Comparison of ENCODE assay signal across 19 cellular contexts in the genomic region with DNA sequence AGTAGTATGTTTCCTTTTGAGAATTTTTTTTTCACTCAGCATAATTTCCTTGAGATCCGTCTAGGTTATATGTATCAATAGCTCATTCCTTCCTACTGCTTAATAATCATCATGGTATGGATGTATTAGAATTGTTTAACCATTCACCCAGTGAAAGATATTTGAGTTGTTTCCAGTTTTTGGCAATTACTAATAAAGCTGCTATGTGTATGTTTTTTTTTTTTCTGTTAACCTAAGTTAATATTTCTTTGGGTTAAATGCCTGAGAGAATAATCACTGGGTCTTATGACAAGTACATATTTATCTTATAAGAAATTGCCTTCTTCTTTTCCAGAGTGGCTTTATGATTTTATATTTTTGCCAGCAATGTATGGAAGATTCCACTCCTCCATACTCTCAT.
DNase-seq lines count a peak whose midpoint lies in the region; ATAC-seq, FAIRE-seq and TF ChIP-seq lines count a peak whose summit lies in the region.
"Had no signal": no experiment of that assay in that cellular context is flagged by ENCODE, and none has a peak within 500 bp of the region (broad histone marks: within the 10 kb centered on the region; RNA-seq: fewer than 3 reads in every experiment).

No MANE protein-coding gene starts in this region.

- no peak for ATAC-seq in HG02678 (IDR thresholded peaks at IDR 0.05; ENCODE audit: unreplicated experiment)
- ATAC-seq: GM23338, K562, Panc1 had no signal

- TF ChIP-seq CTCF in MCF 10A (IDR thresholded peaks at IDR 0.05; ENCODE audit: unreplicated experiment) (no peak), mammary epithelial cell (conservative IDR thresholded peaks at IDR 0.05 in 1 of 2, IDR thresholded peaks at IDR 0.05 in 1 of 2; ENCODE audit: extremely low read depth in 1 of 2, insufficient read depth in 1 of 2, low read depth in 1 of 2, low read length in 2 of 2) (no peak), astrocyte (IDR thresholded peaks at IDR 0.05; ENCODE audit: insufficient read depth, low read depth, low read length) (no peak), fibroblast of the aortic adventitia (IDR thresholded peaks at IDR 0.05; ENCODE audit: insufficient read depth, low read length) (no peak)

- dilution Hi-C loops in mammary epithelial cell (cut with HindIII; ENCODE audit: low sequenced_read_pairs), result loop anchor here (5.0 kb wide), 1 partner anchor 55 kb away; no protein-coding TSS in a partner anchor

- H3K79me2 ChIP-seq in mammary epithelial cell (ENCODE audit: insufficient read depth, low read length) (no peaks in the 10 kb centered on the region), astrocyte (ENCODE audit: insufficient read depth, low read length) (no peaks in the 10 kb centered on the region)

- H3K9me3 ChIP-seq in mammary epithelial cell (replicated peaks; ENCODE audit: insufficient read depth, low read length) (peaks cover 24% of the 10 kb centered on the region), astrocyte (ENCODE audit: insufficient read depth, low read depth, low read length) (no peaks in the 10 kb centered on the region)

- WGBS in mammary epithelial cell (ENCODE audit: low coverage, missing lambda C conversion rate), result 67% methylated on average over 1 of the region's 1 CpG

- H3K4me3 ChIP-seq in mammary epithelial cell (replicated peaks in 1 of 3; ENCODE audit: insufficient read depth in 1 of 3, low read depth in 2 of 3, low read length in 3 of 3) (no peak overlapping the region), astrocyte (ENCODE audit: insufficient read depth, low read depth, low read length) (no peak overlapping the region), fibroblast of the aortic adventitia (ENCODE audit: low read depth, low read length) (no peak overlapping the region)
- H3K4me3 ChIP-seq: GM23338, K562 had no signal

- in situ Hi-C loops in mammary epithelial cell (cut with MboI; ENCODE audit: low sequenced_read_pairs in 2 of 2), result no loop called here

- H3K27me3 Mint-ChIP-seq in MCF 10A (ENCODE audit: insufficient read depth, unreplicated experiment), result no peaks in the 10 kb centered on the region
- no peaks in the 10 kb centered on the region for H3K27me3 Mint-ChIP-seq in astrocyte (ENCODE audit: low read depth, unreplicated experiment)

- no peak for DNase-seq in MCF 10A (ENCODE audit: unreplicated experiment)
- no peak for DNase-seq in mammary epithelial cell
- DNase-seq in astrocyte (ENCODE audit: low read depth), result peak; percentile 61
- DNase-seq in fibroblast of the aortic adventitia (ENCODE audit: low read depth), result peak; percentile 52
- no peak for DNase-seq in activated CD4-positive, alpha-beta T cell treated with anti-CD3 and anti-CD28 coated beads for 1 hour
- DNase-seq in NCI-H774 (lab: John Stamatoyannopoulos, UW), result no peak
- DNase-seq in NCI-H510A treated with DMSO at 0.1 percent for 48 hours (lab: John Stamatoyannopoulos, UW), result no peak
- DNase-seq: COR-L47, DMS153, NCI-H2107, NCI-H345, NCI-H69, SHP77 had no signal

- H3K36me3 ChIP-seq in mammary epithelial cell (ENCODE audit: insufficient read depth, low read length) (no peaks in the 10 kb centered on the region), astrocyte (ENCODE audit: insufficient read depth, low read length) (no peaks in the 10 kb centered on the region)

- H3K4me2 ChIP-seq in mammary epithelial cell (ENCODE audit: insufficient read depth, low read depth, low read length) (no peak overlapping the region), astrocyte (ENCODE audit: low read length) (peak overlapping the region; percentile 8)
- H3K4me2 ChIP-seq: GM23338 had no signal

- CTCF ChIA-PET in MCF 10A (lab: Yijun Ruan, JAX), result no interaction called here
- CTCF ChIA-PET in mammary epithelial cell (lab: Charles Lee; ENCODE audit: low non-redundant PET), result no interaction called here

- no peaks in the 10 kb centered on the region for H4K20me1 ChIP-seq in mammary epithelial cell (ENCODE audit: insufficient read depth, low read length)
- H4K20me1 ChIP-seq in astrocyte (ENCODE audit: insufficient read depth, low read length), result no peaks in the 10 kb centered on the region

- BruUV-seq in MCF 10A (replicated peaks; lab: Mats Ljungman, UMichigan), result no TSS peak
- no TSS peak for BruUV-seq in mammary epithelial cell (replicated peaks; lab: Mats Ljungman, UMichigan)

- no peak for FAIRE-seq in astrocyte (lab: Jason Lieb, UNC)

- H3K4me1 ChIP-seq in mammary epithelial cell (ENCODE audit: insufficient read depth, low read length) (no peaks in the 10 kb centered on the region), astrocyte (ENCODE audit: insufficient read depth, low read length) (peaks cover 7% of the 10 kb centered on the region)

- H3K36me3 Mint-ChIP-seq in MCF 10A (ENCODE audit: insufficient read depth, unreplicated experiment) (no peaks in the 10 kb centered on the region), astrocyte (ENCODE audit: low read depth, unreplicated experiment) (no peaks in the 10 kb centered on the region)

- H3K9ac ChIP-seq in mammary epithelial cell (ENCODE audit: insufficient read depth, low read length) (no peak overlapping the region), astrocyte (ENCODE audit: low read length) (no peak overlapping the region)

- H3K27ac Mint-ChIP-seq in MCF 10A (ENCODE audit: low read depth, unreplicated experiment) (peak overlapping the region; percentile 74), astrocyte (ENCODE audit: unreplicated experiment) (peak overlapping the region; percentile 98)
- H3K27ac Mint-ChIP-seq: GM23338 had no signal

- peaks cover 14% of the 10 kb centered on the region for H3K9me3 Mint-ChIP-seq in MCF 10A (ENCODE audit: unreplicated experiment)
- peaks cover 7% of the 10 kb centered on the region for H3K9me3 Mint-ChIP-seq in astrocyte (ENCODE audit: unreplicated experiment)
- H3K9me3 Mint-ChIP-seq: GM23338 had no signal

- POLR2A ChIA-PET in MCF 10A (lab: Yijun Ruan, JAX), result no interaction called here

- intact Hi-C loops in MCF 10A (cut with micrococcal nuclease) (no loop called here), mammary epithelial cell (cut with micrococcal nuclease) (no loop called here)

- H2AFZ ChIP-seq in mammary epithelial cell (ENCODE audit: low read depth, low read length) (no peak overlapping the region), astrocyte (ENCODE audit: low read depth, low read length) (no peak overlapping the region)
- H2AFZ ChIP-seq: GM23338 had no signal

- peaks cover 10% of the 10 kb centered on the region for H3K4me1 Mint-ChIP-seq in MCF 10A (ENCODE audit: insufficient read depth, unreplicated experiment)
- peaks cover 34% of the 10 kb centered on the region for H3K4me1 Mint-ChIP-seq in astrocyte (ENCODE audit: low read depth, unreplicated experiment)
- H3K4me1 Mint-ChIP-seq: GM23338 had no signal

- H3K4me3 Mint-ChIP-seq in MCF 10A (ENCODE audit: unreplicated experiment), result no peak overlapping the region
- no peak overlapping the region for H3K4me3 Mint-ChIP-seq in astrocyte (ENCODE audit: unreplicated experiment)
- H3K4me3 Mint-ChIP-seq: GM23338 had no signal

- no peak overlapping the region for H3K27ac ChIP-seq in mammary epithelial cell (ENCODE audit: insufficient read depth, low read depth, low read length)
- H3K27ac ChIP-seq in astrocyte (ENCODE audit: low read depth, low read length), result peak overlapping the region; percentile 65
- H3K27ac ChIP-seq: 22Rv1, C4-2B had no signal

- H3K27me3 ChIP-seq in mammary epithelial cell (ENCODE audit: insufficient read depth, low read length), result no peaks in the 10 kb centered on the region
- no peaks in the 10 kb centered on the region for H3K27me3 ChIP-seq in astrocyte (ENCODE audit: insufficient read depth, low read length)

Comparison
In these comparisons a context has a peak if more than half of its experiments do, and no peak if none do; other contexts are left out.
1. DNase-seq: peak in astrocyte (single experiment) and fibroblast of the aortic adventitia (single experiment); none in MCF 10A (single experiment), mammary epithelial cell (single experiment), activated CD4-positive, alpha-beta T cell treated with anti-CD3 and anti-CD28 coated beads for 1 hour (single experiment), NCI-H774 (single experiment) and NCI-H510A treated with DMSO at 0.1 percent for 48 hours (single experiment).